In the genomic region with DNA sequence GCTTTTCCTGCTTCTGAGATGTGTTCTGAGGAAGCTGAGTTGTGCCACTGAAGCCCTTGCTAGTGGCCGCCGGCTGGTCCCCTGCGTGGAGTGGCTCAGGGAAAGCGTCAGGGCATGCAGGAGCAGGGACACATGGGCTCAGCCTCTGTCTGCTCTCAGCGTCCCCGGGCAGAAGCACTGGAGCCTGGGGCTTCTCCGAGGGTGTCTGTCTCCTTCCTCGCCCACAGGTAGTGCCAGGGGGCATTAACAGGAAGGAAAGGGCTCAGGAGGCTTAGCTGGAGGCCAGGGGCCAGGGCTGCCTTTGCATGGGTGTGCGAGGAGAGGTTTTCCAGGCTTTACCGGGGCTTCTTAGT, we compare ENCODE assay signal across 22 cellular contexts. TPM values are rescaled to one million over a fixed set of nuclear protein-coding genes. Genes with fewer than 3 reads are reported as not detected.
DNase-seq lines count a peak whose midpoint lies in the region; ATAC-seq and TF ChIP-seq lines count a peak whose summit lies in the region.
"Had no signal": no experiment of that assay in that cellular context is flagged by ENCODE, and none has a peak within 500 bp of the region (broad histone marks: within the 10 kb centered on the region; RNA-seq: fewer than 3 reads in every experiment).

No MANE protein-coding gene starts in this region.

- no peak overlapping the region for H3K4me2 ChIP-seq in neural progenitor cell
- H3K4me2 ChIP-seq: BLaER1 treated with 17β-estradiol and CSF1 and Interleukin-3, amounts not matched to agents 10 nM and 100 nM; KMS-11 had no signal

- H3K4me1 Mint-ChIP-seq in brain = peaks cover 84% of the 10 kb centered on the region
- peaks cover 51% of the 10 kb centered on the region for H3K4me1 Mint-ChIP-seq in neural progenitor cell
- no peaks in the 10 kb centered on the region for H3K4me1 Mint-ChIP-seq in activated T-helper 2 cell treated with anti-CD3 and anti-CD28 coated beads, Interferon-gamma antibody, Interleukin-2, Interleukin-4, amounts not matched to agents 10 μg/mL and 5 μg/mL and 100 μg/mL, durations not matched to agents 14 hours and 24 hours and 36 hours (ENCODE audit: low read depth)
- H3K4me1 Mint-ChIP-seq: IgD-negative memory B cell had no signal

- CTCF ChIA-PET in Panc1 (lab: Charles Lee) = no interaction called here

- H3K27me3 Mint-ChIP-seq in brain (peaks cover 2% of the 10 kb centered on the region), neural progenitor cell (ENCODE audit: insufficient read depth, low read depth) (peaks cover 29% of the 10 kb centered on the region)
- H3K27me3 Mint-ChIP-seq in activated T-helper 2 cell treated with anti-CD3 and anti-CD28 coated beads, Interferon-gamma antibody, Interleukin-2, Interleukin-4, amounts not matched to agents 10 μg/mL and 5 μg/mL and 100 μg/mL, durations not matched to agents 14 hours and 24 hours and 36 hours (ENCODE audit: low read depth) = peaks cover 16% of the 10 kb centered on the region

- peak overlapping the region; percentile 76 to 97 (median 91) for H3K27ac Mint-ChIP-seq in brain
- H3K27ac Mint-ChIP-seq in neural progenitor cell = peak overlapping the region; percentile 62
- H3K27ac Mint-ChIP-seq in activated T-helper 2 cell treated with anti-CD3 and anti-CD28 coated beads, Interferon-gamma antibody, Interleukin-2, Interleukin-4, amounts not matched to agents 10 μg/mL and 5 μg/mL and 100 μg/mL, durations not matched to agents 14 hours and 24 hours and 36 hours = no peak overlapping the region
- H3K27ac Mint-ChIP-seq: CD4-positive, alpha-beta T cell; HFFc6; IgD-negative memory B cell had no signal

- no peaks in the 10 kb centered on the region for H3F3A ChIP-seq in neural progenitor cell (ENCODE audit: low read depth)

- no peak overlapping the region for H3K9ac ChIP-seq in neural progenitor cell
- H3K9ac ChIP-seq: BLaER1 treated with 17β-estradiol and CSF1 and Interleukin-3, amounts not matched to agents 10 nM and 100 nM; KMS-11 had no signal

- no peak for TF ChIP-seq POLR2A in esophagus muscularis mucosa (IDR thresholded peaks at IDR 0.05; ENCODE audit: low read depth)

- no peak for TF ChIP-seq EP300 in esophagus muscularis mucosa (IDR thresholded peaks at IDR 0.05)

- WGBS in esophagus muscularis mucosa = 94% methylated on average over 5 of the region's 10 CpGs

- ATAC-seq in Panc1 (no peak), HG02938 (IDR thresholded peaks at IDR 0.05; ENCODE audit: unreplicated experiment) (no peak)

- H3K9me3 Mint-ChIP-seq in brain = peaks cover 0 to 4% (median 0%) of the 10 kb centered on the region in 5 experiments
- H3K9me3 Mint-ChIP-seq in neural progenitor cell = no peaks in the 10 kb centered on the region
- no peaks in the 10 kb centered on the region for H3K9me3 Mint-ChIP-seq in activated T-helper 2 cell treated with anti-CD3 and anti-CD28 coated beads, Interferon-gamma antibody, Interleukin-2, Interleukin-4, amounts not matched to agents 10 μg/mL and 5 μg/mL and 100 μg/mL, durations not matched to agents 14 hours and 24 hours and 36 hours
- H3K9me3 Mint-ChIP-seq: CD4-positive, alpha-beta T cell; HFFc6; IgD-negative memory B cell had no signal

- POLR2A ChIA-PET in Panc1 (lab: Charles Lee) = no interaction called here

- peak overlapping the region in 4 of 5 experiments; percentile 41 to 61 (median 46) for H3K4me3 Mint-ChIP-seq in brain
- H3K4me3 Mint-ChIP-seq in neural progenitor cell = peak overlapping the region; percentile 59
- H3K4me3 Mint-ChIP-seq in activated T-helper 2 cell treated with anti-CD3 and anti-CD28 coated beads, Interferon-gamma antibody, Interleukin-2, Interleukin-4, amounts not matched to agents 10 μg/mL and 5 μg/mL and 100 μg/mL, durations not matched to agents 14 hours and 24 hours and 36 hours (ENCODE audit: low read depth) = no peak overlapping the region
- H3K4me3 Mint-ChIP-seq: CD4-positive, alpha-beta T cell; HFFc6; IgD-negative memory B cell had no signal

- H3K9me3 ChIP-seq in Panc1 (ENCODE audit: control insufficient read depth, insufficient read depth, low read depth, low read length) (no peaks in the 10 kb centered on the region), neural progenitor cell (ENCODE audit: low read depth) (no peaks in the 10 kb centered on the region), tibial artery (no peaks in the 10 kb centered on the region), esophagus muscularis mucosa (no peaks in the 10 kb centered on the region)
- H3K9me3 ChIP-seq: BLaER1 treated with 17β-estradiol and CSF1 and Interleukin-3, amounts not matched to agents 10 nM and 100 nM; HAP-1 had no signal

- no peaks in the 10 kb centered on the region for H3K36me3 Mint-ChIP-seq in brain
- no peaks in the 10 kb centered on the region for H3K36me3 Mint-ChIP-seq in neural progenitor cell
- H3K36me3 Mint-ChIP-seq in activated T-helper 2 cell treated with anti-CD3 and anti-CD28 coated beads, Interferon-gamma antibody, Interleukin-2, Interleukin-4, amounts not matched to agents 10 μg/mL and 5 μg/mL and 100 μg/mL, durations not matched to agents 14 hours and 24 hours and 36 hours (ENCODE audit: low read depth) = no peaks in the 10 kb centered on the region
- H3K36me3 Mint-ChIP-seq: IgD-negative memory B cell had no signal

- no peak for DNase-seq in Panc1 (ENCODE audit: low read depth, low spot score)
- no peak for DNase-seq in neural progenitor cell (ENCODE audit: low spot score)
- no peak for DNase-seq in tibial artery
- no peak for DNase-seq in esophagus muscularis mucosa (ENCODE audit: extremely low spot score)
- DNase-seq in activated T-helper 2 cell treated with anti-CD3 and anti-CD28 coated beads, Interferon-gamma antibody, Interleukin-2, Interleukin-4, amounts not matched to agents 10 μg/mL and 5 μg/mL and 100 μg/mL, durations not matched to agents 14 hours and 24 hours and 36 hours (ENCODE audit: low spot score) = no peak
- DNase-seq: CD4-positive, alpha-beta T cell; GOT3; HFFc6; MM.1S; NCI-H2029 treated with DMSO at 0.1 percent for 48 hours; NCI-H446 treated with DMSO at 0.1 percent for 48 hours; NCI-H526 treated with DMSO at 0.1 percent for 48 hours; SHP77 treated with DMSO at 0.1 percent for 48 hours had no signal

- no peaks in the 10 kb centered on the region for H3K79me2 ChIP-seq in neural progenitor cell (ENCODE audit: low read depth)

- BruUV-seq in Panc1 (replicated peaks; lab: Mats Ljungman, UMichigan) = no TSS peak

- H3K4me1 ChIP-seq in Panc1 (ENCODE audit: control insufficient read depth, insufficient read depth, low read length) (peaks cover 55% of the 10 kb centered on the region), neural progenitor cell (peaks cover 47% of the 10 kb centered on the region), tibial artery (peaks cover 0 to 99% (median 82%) of the 10 kb centered on the region in 4 donors), esophagus muscularis mucosa (peaks cover 15 to 27% (median 20%) of the 10 kb centered on the region in 4 donors)
- H3K4me1 ChIP-seq: BLaER1 treated with 17β-estradiol and CSF1 and Interleukin-3, amounts not matched to agents 10 nM and 100 nM; HAP-1 had no signal

- H3K27ac ChIP-seq in Panc1 (ENCODE audit: low read length) (peak overlapping the region; percentile 35; the same call in 1 of the 2 replicates), neural progenitor cell (no peak overlapping the region), tibial artery (peak overlapping the region; percentile 98 to 100), esophagus muscularis mucosa (replicated peaks in 1 of 4) (no peak overlapping the region)
- H3K27ac ChIP-seq: BLaER1 treated with 17β-estradiol and CSF1 and Interleukin-3, amounts not matched to agents 10 nM and 100 nM; KMS-11; RWPE1 had no signal

- H3K36me3 ChIP-seq in Panc1 (ENCODE audit: control insufficient read depth, insufficient read depth, low read length) (no peaks in the 10 kb centered on the region), neural progenitor cell (no peaks in the 10 kb centered on the region), tibial artery (no peaks in the 10 kb centered on the region), esophagus muscularis mucosa (no peaks in the 10 kb centered on the region)
- H3K36me3 ChIP-seq: BLaER1 treated with 17β-estradiol and CSF1 and Interleukin-3, amounts not matched to agents 10 nM and 100 nM; HAP-1 had no signal

- intact Hi-C loops in Panc1 (cut with micrococcal nuclease; ENCODE audit: unreplicated experiment) (no loop called here), tibial artery (cut with DNase I; ENCODE audit: low total_unique reads) (loop anchor here (5.0 kb wide), 1 partner anchor 36 kb away; no protein-coding TSS in a partner anchor), esophagus muscularis mucosa (cut with DNase I) (no loop called here)
- intact Hi-C loops in activated T-helper 2 cell treated with anti-CD3 and anti-CD28 coated beads, Interferon-gamma antibody, Interleukin-2, Interleukin-4, amounts not matched to agents 10 μg/mL and 5 μg/mL and 100 μg/mL, durations not matched to agents 14 hours and 24 hours and 36 hours (cut with micrococcal nuclease) = no loop called here

- H3K27me3 ChIP-seq in Panc1 (ENCODE audit: control insufficient read depth, insufficient read depth, low read length) (no peaks in the 10 kb centered on the region), neural progenitor cell (peaks cover 49% of the 10 kb centered on the region), tibial artery (no peaks in the 10 kb centered on the region), esophagus muscularis mucosa (peaks cover 0 to 98% (median 32%) of the 10 kb centered on the region in 4 donors)

- H2AFZ ChIP-seq in neural progenitor cell (replicated peaks) = no peak overlapping the region

- TF ChIP-seq CTCF in Panc1 (IDR thresholded peaks at IDR 0.05) (no peak), brain (conservative IDR thresholded peaks at IDR 0.05) (no peak), neural progenitor cell (IDR thresholded peaks at IDR 0.05) (no peak), tibial artery (IDR thresholded peaks at IDR 0.05) (no peak), esophagus muscularis mucosa (IDR thresholded peaks at IDR 0.05) (no peak)

- in situ Hi-C loops in Panc1 (cut with HindIII; ENCODE audit: low pct_unique_long_range_greater_than_20kb, low sequenced_read_pairs) = no loop called here

- H4K20me1 ChIP-seq in neural progenitor cell (ENCODE audit: low read depth) = peaks cover 33% of the 10 kb centered on the region

- no peak overlapping the region for H3K4me3 ChIP-seq in Panc1 (ENCODE audit: low read depth in 2 of 2, low read length in 2 of 2)
- no peak overlapping the region for H3K4me3 ChIP-seq in neural progenitor cell
- peak overlapping the region; percentile 17 to 21 for H3K4me3 ChIP-seq in tibial artery
- H3K4me3 ChIP-seq in esophagus muscularis mucosa = no peak overlapping the region
- H3K4me3 ChIP-seq: BLaER1 treated with 17β-estradiol and CSF1 and Interleukin-3, amounts not matched to agents 10 nM and 100 nM; HAP-1 had no signal

RNA-seq across cellular contexts. Expression of gene PRDM16, which starts 7.4 kb away (rescaled TPM):
- total RNA-seq in Panc1 (2021; ENCODE audit: unreplicated experiment) = 22.3 TPM
- polyA plus RNA-seq in Panc1 (2012; ENCODE audit: insufficient read length) = 16.1 TPM
- 2.4 TPM for polyA plus RNA-seq in brain (ENCODE audit: insufficient read depth, low read depth, low replicate concordance)
- 1.9 and 2.0 TPM in 2 replicates for total RNA-seq in neural progenitor cell (ENCODE audit: low replicate concordance)
- total RNA-seq in esophagus muscularis mucosa = 1 to 10 TPM; 1.2 to 4.4 (median 2.2) TPM
- total RNA-seq in activated T-helper 2 cell treated with anti-CD3 and anti-CD28 coated beads, Interferon-gamma antibody, Interleukin-2, Interleukin-4, amounts not matched to agents 10 μg/mL and 5 μg/mL and 100 μg/mL, durations not matched to agents 14 hours and 24 hours and 36 hours = not detected in 2 replicates
- total RNA-seq: CD4-positive, alpha-beta T cell; HFFc6 had no signal
- polyA plus RNA-seq: IgD-negative memory B cell had no signal

RNA-seq across cellular contexts. Expression of gene ACTRT2, which starts 55.1 kb away (rescaled TPM):
- total RNA-seq in Panc1 (2021; ENCODE audit: unreplicated experiment) (not detected), neural progenitor cell (ENCODE audit: low replicate concordance) (not detected in 2 replicates), esophagus muscularis mucosa (not detected)
- not detected for polyA plus RNA-seq in Panc1 (2012; ENCODE audit: insufficient read length)
- not detected for polyA plus RNA-seq in brain (ENCODE audit: insufficient read depth, low read depth, low replicate concordance)
- not detected in 2 replicates for total RNA-seq in activated T-helper 2 cell treated with anti-CD3 and anti-CD28 coated beads, Interferon-gamma antibody, Interleukin-2, Interleukin-4, amounts not matched to agents 10 μg/mL and 5 μg/mL and 100 μg/mL, durations not matched to agents 14 hours and 24 hours and 36 hours
- total RNA-seq: CD4-positive, alpha-beta T cell; G401; HFFc6 had no signal
- polyA plus RNA-seq: AG04450, IgD-negative memory B cell had no signal

Comparison
In these comparisons a context has a peak if more than half of its experiments do, and no peak if none do; other contexts are left out.
1. H3K27ac ChIP-seq: peak in Panc1 (single experiment) and tibial artery (2 of 2); none in neural progenitor cell (single experiment) and esophagus muscularis mucosa (0 of 4).
2. H3K4me3 ChIP-seq: peak in tibial artery (2 of 2); none in Panc1 (0 of 2), neural progenitor cell (single experiment) and esophagus muscularis mucosa (0 of 4).